8 cellular contexts compared by ENCODE assay signal in genomic region chr2:675982-676646, GRCh38. TPM values are rescaled to one million over a fixed set of nuclear protein-coding genes. Genes with fewer than 3 reads are reported as not detected.
DNase-seq lines count a peak whose midpoint lies in the region; ATAC-seq and TF ChIP-seq lines count a peak whose summit lies in the region.

No MANE protein-coding gene starts in this region.

- H3K36me3 Mint-ChIP-seq in MCF 10A (ENCODE audit: insufficient read depth, unreplicated experiment), result peaks cover 23% of the 10 kb centered on the region

- H3K36me3 ChIP-seq in Peyer's patch, result peaks cover 0 to 17% (median 0%) of the 10 kb centered on the region in 3 donors

- peak overlapping the region; percentile 83 for H3K4me3 Mint-ChIP-seq in MCF 10A (ENCODE audit: unreplicated experiment)

- H3K9me3 ChIP-seq in Peyer's patch, result no peaks in the 10 kb centered on the region

- no peak for TF ChIP-seq POLR2A in Peyer's patch (IDR thresholded peaks at IDR 0.05)

- peaks cover 0 to 13% (median 3%) of the 10 kb centered on the region in 4 donors for H3K4me1 ChIP-seq in Peyer's patch

- DNase-seq in DMS79 (lab: John Stamatoyannopoulos, UW), result peak; percentile 84
- DNase-seq in Peyer's patch, result peak in 2 of 3 donors; percentile 66 to 67
- DNase-seq in MCF 10A (ENCODE audit: unreplicated experiment), result peak; percentile 89
- DNase-seq in iris pigment epithelial cell (ENCODE audit: low read depth), result peak; percentile 96
- peak; percentile 13 to 15 for DNase-seq in stimulated activated CD4-positive, alpha-beta T cell treated with anti-CD3 and anti-CD28 coated beads, Interleukin-1b, Interleukin-23, amount 100 ng/mL, for 4 hours (ENCODE audit: low read depth in 2 of 2)
- no peak for DNase-seq in NCI-H774 (lab: John Stamatoyannopoulos, UW)

- peaks cover 31% of the 10 kb centered on the region for H3K4me1 Mint-ChIP-seq in MCF 10A (ENCODE audit: insufficient read depth, unreplicated experiment)

- CTCF ChIA-PET in MCF 10A (lab: Yijun Ruan, JAX), result interaction anchor here (0.6 to 0.7 kb wide), 2 partner anchors 23 to 229 kb away, joined by 3 to 6 read pairs; no protein-coding TSS in a partner anchor

- peak overlapping the region; percentile 94 to 98 (median 96) for H3K27ac ChIP-seq in Peyer's patch

- H3K4me3 ChIP-seq in Peyer's patch, result peak overlapping the region; percentile 58 to 71 (median 62)

- H3K27me3 ChIP-seq in Peyer's patch, result no peaks in the 10 kb centered on the region

- TF ChIP-seq CTCF in Peyer's patch (IDR thresholded peaks at IDR 0.05) (peak in 2 of 6 experiments; percentile 23 to 24), MCF 10A (IDR thresholded peaks at IDR 0.05; ENCODE audit: unreplicated experiment) (peak; percentile 30)

- BruUV-seq in MCF 10A (replicated peaks; lab: Mats Ljungman, UMichigan), result no TSS peak

- POLR2A ChIA-PET in MCF 10A (lab: Yijun Ruan, JAX), result interaction anchor here (1.0 to 1.5 kb wide), 2 partner anchors 13 to 1056 kb away, joined by 4 read pairs; no protein-coding TSS in a partner anchor

- intact Hi-C loops in MCF 10A (cut with micrococcal nuclease), result no loop called here

- ATAC-seq in GM19468 (IDR thresholded peaks at IDR 0.05; ENCODE audit: extremely low read depth, unreplicated experiment), result peak; percentile 1
- peak; percentile 23 for ATAC-seq in HG03521 (IDR thresholded peaks at IDR 0.05; ENCODE audit: unreplicated experiment)

- peak overlapping the region; percentile 97 for H3K27ac Mint-ChIP-seq in MCF 10A (ENCODE audit: low read depth, unreplicated experiment)

- H3K27me3 Mint-ChIP-seq in MCF 10A (ENCODE audit: insufficient read depth, unreplicated experiment), result no peaks in the 10 kb centered on the region

- no peaks in the 10 kb centered on the region for H3K9me3 Mint-ChIP-seq in MCF 10A (ENCODE audit: unreplicated experiment)

RNA-seq across cellular contexts. Expression of gene TMEM18, which starts 1.1 kb away (rescaled TPM):
- total RNA-seq in Peyer's patch (10 to 100 TPM; 13.9 to 22.8 (median 16.4) TPM), MCF 10A (2022) (14.2 and 25.1 TPM in 2 replicates)
